Comparison of ENCODE assay signal across 1 cellular context in genomic region chr2:65033178-65033577, GRCh38.
TF ChIP-seq lines count a peak whose summit lies in the region.

No MANE protein-coding gene starts in this region.

TF ChIP-seq in WTC11, 78 proteins besides CTCF, POLR2A, EP300 and RAD21 (continued from another document):
- no peak for TF ChIP-seq PRDM15 (CRISPR knock-in tag; IDR thresholded peaks at IDR 0.05)
- no peak for TF ChIP-seq AR (CRISPR knock-in tag; IDR thresholded peaks at IDR 0.05)
- TF ChIP-seq ZNF416 (CRISPR knock-in tag; IDR thresholded peaks at IDR 0.05): no peak
- TF ChIP-seq SMAD3 (CRISPR knock-in tag; IDR thresholded peaks at IDR 0.05; ENCODE audit: borderline replicate concordance): no peak
- TF ChIP-seq MXD4 (CRISPR knock-in tag; IDR thresholded peaks at IDR 0.05; ENCODE audit: borderline replicate concordance): no peak
- no peak for TF ChIP-seq ATF3 (CRISPR knock-in tag; conservative IDR thresholded peaks at IDR 0.05)
- no peak for TF ChIP-seq E2F5 (CRISPR knock-in tag; IDR thresholded peaks at IDR 0.05)
